ENCODE assay signal across 9 cellular contexts in genomic region chr3:50502584-50503423, GRCh38. TPM values are rescaled to one million over a fixed set of nuclear protein-coding genes. Genes with fewer than 3 reads are reported as not detected.
A peak's percentile ranks its signal among the peaks of the same experiment; 100 is the strongest.
DNase-seq lines count a peak whose midpoint lies in the region; ATAC-seq and TF ChIP-seq lines count a peak whose summit lies in the region.
"Had no signal": no experiment of that assay in that cellular context is flagged by ENCODE, and none has a peak within 500 bp of the region (broad histone marks: within the 10 kb centered on the region; RNA-seq: fewer than 3 reads in every experiment).

No MANE protein-coding gene starts in this region.

- H3K27ac ChIP-seq in left lung = no peak overlapping the region
- peak overlapping the region in 1 of 2 donors; percentile 74 for H3K27ac ChIP-seq in testis
- H3K27ac ChIP-seq: KMS-11 had no signal

- no peak for DNase-seq in activated CD4-positive, alpha-beta T cell treated with anti-CD3 and anti-CD28 coated beads, Interleukin-2, amount 10 ng/mL, durations not matched to agents 7 days and 5 days
- DNase-seq in activated CD4-positive, alpha-beta T cell treated with anti-CD3 and anti-CD28 coated beads, Interleukin-2, amount 50 U/mL, for 1 hour = no peak
- DNase-seq in activated naive CD4-positive, alpha-beta T cell treated with anti-CD3 and anti-CD28 coated beads, Interleukin-2, amount 50 U/mL, for 16 hours = peak; percentile 17
- DNase-seq in left lung (no peak), testis (no peak), NCI-H2107 (lab: John Stamatoyannopoulos, UW) (no peak)

- H3K36me3 Mint-ChIP-seq in activated CD4-positive, alpha-beta T cell treated with anti-CD3 and anti-CD28 coated beads, Interleukin-2, amount 10 ng/mL, durations not matched to agents 7 days and 5 days (ENCODE audit: low read depth) = no peaks in the 10 kb centered on the region

- no peak overlapping the region for H3K27ac Mint-ChIP-seq in activated CD4-positive, alpha-beta T cell treated with anti-CD3 and anti-CD28 coated beads, Interleukin-2, amount 10 ng/mL, durations not matched to agents 7 days and 5 days

- H3K4me3 ChIP-seq in left lung (peak overlapping the region; percentile 41 to 49), testis (peak overlapping the region; percentile 56 to 60)

- H3K4me3 Mint-ChIP-seq in activated CD4-positive, alpha-beta T cell treated with anti-CD3 and anti-CD28 coated beads, Interleukin-2, amount 10 ng/mL, durations not matched to agents 7 days and 5 days = peak overlapping the region; percentile 41

- TF ChIP-seq CTCF in left lung (IDR thresholded peaks at IDR 0.05) = no peak
- no peak for TF ChIP-seq CTCF in testis (IDR thresholded peaks at IDR 0.05)

- H3K4me1 ChIP-seq in left lung = peaks cover 0 to 14% of the 10 kb centered on the region in 2 donors
- H3K4me1 ChIP-seq in testis = peaks cover 5% of the 10 kb centered on the region

- no peaks in the 10 kb centered on the region for H3K4me1 Mint-ChIP-seq in activated CD4-positive, alpha-beta T cell treated with anti-CD3 and anti-CD28 coated beads, Interleukin-2, amount 10 ng/mL, durations not matched to agents 7 days and 5 days

- ATAC-seq in left lung (peak; percentile 6), GM21360 (IDR thresholded peaks at IDR 0.05; ENCODE audit: unreplicated experiment) (no peak), GM21367 (IDR thresholded peaks at IDR 0.05; ENCODE audit: unreplicated experiment) (no peak)

- H3K9me3 Mint-ChIP-seq in activated CD4-positive, alpha-beta T cell treated with anti-CD3 and anti-CD28 coated beads, Interleukin-2, amount 10 ng/mL, durations not matched to agents 7 days and 5 days = no peaks in the 10 kb centered on the region

- POLR2A ChIA-PET in activated CD4-positive, alpha-beta T cell treated with anti-CD3 and anti-CD28 coated beads, Interleukin-2, amount 10 ng/mL, durations not matched to agents 7 days and 5 days (lab: Charles Lee) = no interaction called here

- CTCF ChIA-PET in activated CD4-positive, alpha-beta T cell treated with anti-CD3 and anti-CD28 coated beads, Interleukin-2, amount 10 ng/mL, durations not matched to agents 7 days and 5 days (lab: Charles Lee) = interaction anchor here (1.2 kb wide), 1 partner anchor 10 kb away, joined by 3 read pairs; no protein-coding TSS in a partner anchor

- no peaks in the 10 kb centered on the region for H3K9me3 ChIP-seq in left lung
- no peaks in the 10 kb centered on the region for H3K9me3 ChIP-seq in testis

- intact Hi-C loops in left lung (cut with DNase I) = no loop called here
- intact Hi-C loops in testis (cut with DNase I; ENCODE audit: low total_unique reads) = no loop called here

- H3K27me3 ChIP-seq in left lung = peaks cover 0 to 67% of the 10 kb centered on the region in 2 donors
- H3K27me3 ChIP-seq in testis = no peaks in the 10 kb centered on the region

- 2% methylated on average over 48 of the region's 79 CpGs; no CpG with 5 or more reads in 1 of the 2 donors for WGBS in testis, 2 donors

- no peaks in the 10 kb centered on the region for H3K36me3 ChIP-seq in left lung
- H3K36me3 ChIP-seq in testis (ENCODE audit: low read depth, missing control alignments) = no peaks in the 10 kb centered on the region

- no peak for TF ChIP-seq POLR2A in testis (IDR thresholded peaks at IDR 0.05)

- peaks cover 42% of the 10 kb centered on the region for H3K27me3 Mint-ChIP-seq in activated CD4-positive, alpha-beta T cell treated with anti-CD3 and anti-CD28 coated beads, Interleukin-2, amount 10 ng/mL, durations not matched to agents 7 days and 5 days

RNA-seq across cellular contexts. Expression of gene CACNA2D2, which starts 0.6 kb away (rescaled TPM):
- under 1 TPM; 0.60 to 0.62 TPM for total RNA-seq in activated CD4-positive, alpha-beta T cell treated with anti-CD3 and anti-CD28 coated beads, Interleukin-2, amount 10 ng/mL, durations not matched to agents 7 days and 5 days
- total RNA-seq in left lung (10 to 100 TPM; 51.4 to 86.6 TPM), testis (10 to 100 TPM; 16.1 to 19.3 TPM)
- 15.9 TPM for polyA plus RNA-seq in testis (ENCODE audit: insufficient read depth, low read depth, low replicate concordance)

Comparison
In these comparisons a context has a peak if more than half of its experiments do, and no peak if none do; other contexts are left out.
1. RNA of gene CACNA2D2, which starts 0.6 kb away (total RNA-seq): 51.4 to 86.6 TPM in left lung and 16.1 to 19.3 TPM in testis; 0.60 to 0.62 TPM in activated CD4-positive, alpha-beta T cell treated with anti-CD3 and anti-CD28 coated beads, Interleukin-2, amount 10 ng/mL, durations not matched to agents 7 days and 5 days; every median in the first group is over 10 times any median in the second.